Comparison of ENCODE assay signal across 15 cellular contexts in the genomic region with DNA sequence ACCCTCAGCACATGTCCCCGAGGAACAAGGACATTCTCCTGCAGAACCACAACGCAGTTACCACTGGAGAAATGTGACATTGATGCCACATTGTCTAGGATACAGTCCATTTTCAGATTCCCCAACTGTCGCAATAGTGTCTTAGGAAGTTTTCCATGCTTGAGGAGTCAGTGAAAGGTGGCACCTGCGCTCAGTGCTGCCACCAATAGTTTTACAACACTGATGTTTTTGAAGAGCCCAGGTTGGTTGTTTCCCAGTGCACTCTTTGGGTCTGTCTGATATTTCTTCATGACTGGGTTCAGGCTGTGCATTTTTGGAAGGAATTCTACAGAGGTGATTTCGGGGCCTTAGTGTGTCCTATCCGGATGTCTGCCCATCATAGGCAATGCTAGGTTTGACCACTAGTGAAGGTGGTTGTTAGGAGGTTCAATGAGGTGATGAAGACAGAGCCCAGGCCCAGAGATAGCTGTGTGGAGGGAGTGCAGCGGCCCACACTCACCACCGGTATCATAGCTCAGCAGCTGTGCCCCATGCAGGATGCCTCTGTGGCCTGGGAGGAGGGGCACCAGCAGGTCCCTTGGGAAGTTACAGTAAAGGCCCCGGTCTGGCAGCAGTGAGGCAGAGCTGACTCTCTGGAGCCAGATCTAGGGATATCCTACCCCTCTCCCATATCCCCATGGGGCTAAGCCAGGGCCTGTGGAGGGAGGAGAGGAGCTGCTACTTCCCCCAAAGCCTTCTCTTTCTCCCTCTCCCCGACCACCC.
DNase-seq lines count a peak whose midpoint lies in the region; ATAC-seq and TF ChIP-seq lines count a peak whose summit lies in the region.
"Had no signal": no experiment of that assay in that cellular context is flagged by ENCODE, and none has a peak within 500 bp of the region (broad histone marks: within the 10 kb centered on the region; RNA-seq: fewer than 3 reads in every experiment).

No MANE protein-coding gene starts in this region.

- POLR2A ChIA-PET in activated CD8-positive, alpha-beta T cell treated with anti-CD3 and anti-CD28 coated beads for 36 hours (lab: Charles Lee) = interaction anchor here (0.6 kb wide), 1 partner anchor 191 kb away, joined by 3 read pairs; no protein-coding TSS in a partner anchor

- H3K4me3 ChIP-seq in GM12864 (ENCODE audit: low read depth, low read length) = no peak overlapping the region
- H3K4me3 ChIP-seq in WERI-Rb-1 (ENCODE audit: low read depth, low read length) = no peak overlapping the region
- no peak overlapping the region for H3K4me3 ChIP-seq in lower lobe of right lung
- H3K4me3 ChIP-seq: GM23248, lung had no signal

- peaks cover 5% of the 10 kb centered on the region for H3K36me3 Mint-ChIP-seq in activated CD8-positive, alpha-beta T cell treated with anti-CD3 and anti-CD28 coated beads for 36 hours (ENCODE audit: low read depth)

- no peaks in the 10 kb centered on the region for H3K27me3 ChIP-seq in WERI-Rb-1 (ENCODE audit: insufficient read depth, low read depth, severe bottlenecking)
- no peaks in the 10 kb centered on the region for H3K27me3 ChIP-seq in lower lobe of right lung (ENCODE audit: low read depth)

- no peak overlapping the region for H3K27ac Mint-ChIP-seq in activated CD8-positive, alpha-beta T cell treated with anti-CD3 and anti-CD28 coated beads for 36 hours
- H3K27ac Mint-ChIP-seq: IgD-negative memory B cell; stimulated activated naive CD8-positive, alpha-beta T cell treated with anti-CD3 and anti-CD28 coated beads, Interleukin-15, Interleukin-2, amounts not matched to agents 100 ng/mL and 50 ng/mL, for 24 hours had no signal

- ATAC-seq in HG02981 (IDR thresholded peaks at IDR 0.05; ENCODE audit: unreplicated experiment) = peak; percentile 39
- ATAC-seq in lower lobe of right lung = no peak
- no peak for ATAC-seq in activated CD8-positive, alpha-beta T cell treated with anti-CD3 and anti-CD28 coated beads for 36 hours

- H3K4me3 Mint-ChIP-seq in activated CD8-positive, alpha-beta T cell treated with anti-CD3 and anti-CD28 coated beads for 36 hours = no peak overlapping the region
- H3K4me3 Mint-ChIP-seq: stimulated activated naive CD8-positive, alpha-beta T cell treated with anti-CD3 and anti-CD28 coated beads, Interleukin-15, Interleukin-2, amounts not matched to agents 100 ng/mL and 50 ng/mL, for 24 hours had no signal

- no peaks in the 10 kb centered on the region for H3K9me3 ChIP-seq in WERI-Rb-1 (ENCODE audit: severe bottlenecking)
- H3K9me3 ChIP-seq in lower lobe of right lung = no peaks in the 10 kb centered on the region

- DNase-seq in GM12864 (ENCODE audit: low read depth) (no peak), WERI-Rb-1 (no peak), lower lobe of right lung (peak; percentile 25), NCI-H2081 treated with DMSO at 0.1 percent for 48 hours (lab: John Stamatoyannopoulos, UW) (no peak), retina (no peak)
- DNase-seq in activated effector memory CD4-positive, alpha-beta T cell treated with Interleukin-2 at 50 U/mL for 16 hours = no peak
- DNase-seq in activated CD8-positive, alpha-beta T cell treated with anti-CD3 and anti-CD28 coated beads for 36 hours = no peak
- DNase-seq: activated T-cell treated with anti-CD3 and anti-CD28 coated beads for 4 hours, glutamatergic neuron, GM23248, NCI-H2227 treated with DMSO at 0.1 percent for 48 hours had no signal

- intact Hi-C loops in lower lobe of right lung (cut with DNase I) = no loop called here
- intact Hi-C loops in activated CD8-positive, alpha-beta T cell treated with anti-CD3 and anti-CD28 coated beads for 36 hours (cut with micrococcal nuclease) = no loop called here

- TF ChIP-seq CTCF in GM12864 (IDR thresholded peaks at IDR 0.05; ENCODE audit: low read depth, low read length, missing control alignments) (peak; percentile 9), WERI-Rb-1 (IDR thresholded peaks at IDR 0.05; ENCODE audit: low read depth, low read length) (peak; percentile 24; the same call in 1 of the 2 replicates), lower lobe of right lung (IDR thresholded peaks at IDR 0.05) (no peak)
- TF ChIP-seq CTCF in activated CD8-positive, alpha-beta T cell treated with anti-CD3 and anti-CD28 coated beads for 36 hours (IDR thresholded peaks at IDR 0.05) = no peak

- no peaks in the 10 kb centered on the region for H3K36me3 ChIP-seq in WERI-Rb-1
- H3K36me3 ChIP-seq in lower lobe of right lung = peaks cover 5% of the 10 kb centered on the region

- H3K27me3 Mint-ChIP-seq in activated CD8-positive, alpha-beta T cell treated with anti-CD3 and anti-CD28 coated beads for 36 hours = no peaks in the 10 kb centered on the region
- H3K27me3 Mint-ChIP-seq: IgD-negative memory B cell; stimulated activated naive CD8-positive, alpha-beta T cell treated with anti-CD3 and anti-CD28 coated beads, Interleukin-15, Interleukin-2, amounts not matched to agents 100 ng/mL and 50 ng/mL, for 24 hours had no signal

- H3K27ac ChIP-seq in WERI-Rb-1 (no peak overlapping the region), lower lobe of right lung (no peak overlapping the region)
- H3K27ac ChIP-seq: GM23248 had no signal

- CTCF ChIA-PET in activated CD8-positive, alpha-beta T cell treated with anti-CD3 and anti-CD28 coated beads for 36 hours (lab: Charles Lee) = no interaction called here

- peaks cover 5% of the 10 kb centered on the region for H3K4me1 Mint-ChIP-seq in activated CD8-positive, alpha-beta T cell treated with anti-CD3 and anti-CD28 coated beads for 36 hours (ENCODE audit: low read depth)

- no peaks in the 10 kb centered on the region for H3K9me3 Mint-ChIP-seq in activated CD8-positive, alpha-beta T cell treated with anti-CD3 and anti-CD28 coated beads for 36 hours
- H3K9me3 Mint-ChIP-seq: IgD-negative memory B cell; stimulated activated naive CD8-positive, alpha-beta T cell treated with anti-CD3 and anti-CD28 coated beads, Interleukin-15, Interleukin-2, amounts not matched to agents 100 ng/mL and 50 ng/mL, for 24 hours had no signal

- H3K4me1 ChIP-seq in lower lobe of right lung = peaks cover 9% of the 10 kb centered on the region

Comparison
In these comparisons a context has a peak if more than half of its experiments do, and no peak if none do; other contexts are left out.
1. CTCF ChIP-seq: peak in GM12864 (single experiment) and WERI-Rb-1 (single experiment); none in lower lobe of right lung (single experiment) and activated CD8-positive, alpha-beta T cell treated with anti-CD3 and anti-CD28 coated beads for 36 hours (single experiment).